24 cellular contexts compared by ENCODE assay signal in the genomic region with DNA sequence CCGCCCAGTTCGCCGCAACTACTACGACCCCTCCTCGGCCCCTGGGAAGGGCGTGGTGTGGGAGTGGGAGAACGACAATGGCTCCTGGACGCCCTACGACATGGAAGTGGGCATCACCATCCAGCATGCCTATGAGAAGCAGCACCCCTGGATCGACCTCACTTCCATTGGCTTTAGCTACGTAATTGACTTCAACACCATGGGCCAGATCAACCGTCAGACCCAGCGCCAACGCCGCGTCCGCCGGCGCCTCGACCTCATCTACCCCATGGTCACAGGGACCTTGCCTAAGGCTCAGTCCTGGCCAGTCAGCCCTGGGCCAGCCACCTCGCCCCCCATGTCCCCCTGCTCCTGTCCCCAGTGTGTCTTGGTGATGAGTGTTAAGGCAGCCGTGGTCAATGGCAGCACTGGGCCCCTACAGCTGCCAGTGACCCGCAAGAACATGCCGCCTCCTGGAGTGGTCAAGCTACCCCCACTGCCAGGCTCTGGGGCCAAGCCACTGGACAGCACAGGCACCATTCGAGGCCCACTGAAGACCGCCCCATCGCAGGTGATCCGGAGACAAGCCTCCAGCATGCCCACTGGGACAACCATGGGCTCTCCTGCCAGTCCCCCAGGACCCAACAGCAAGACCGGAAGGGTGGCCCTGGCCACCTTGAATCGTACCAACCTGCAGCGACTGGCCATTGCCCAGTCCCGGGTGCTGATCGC. TPM values are rescaled to one million over a fixed set of nuclear protein-coding genes. Genes with fewer than 3 reads are reported as not detected.
DNase-seq lines count a peak whose midpoint lies in the region; ATAC-seq, FAIRE-seq and TF ChIP-seq lines count a peak whose summit lies in the region.
"Had no signal": no experiment of that assay in that cellular context is flagged by ENCODE, and none has a peak within 500 bp of the region (broad histone marks: within the 10 kb centered on the region; RNA-seq: fewer than 3 reads in every experiment).

No MANE protein-coding gene starts in this region.

- H3K9me3 ChIP-seq in T-helper 17 cell (ENCODE audit: control insufficient read depth, low read length, poor library complexity, severe bottlenecking) (no peaks in the 10 kb centered on the region), H1 (ENCODE audit: insufficient read depth in 2 of 2, low read depth in 1 of 2, low read length in 1 of 2) (no peaks in the 10 kb centered on the region), neuronal stem cell (replicated peaks in 1 of 2; ENCODE audit: control insufficient read depth in 2 of 2, insufficient read depth in 1 of 2, low read depth in 1 of 2, low read length in 2 of 2) (peaks cover 0 to 28% of the 10 kb centered on the region in 2 donors), stomach (no peaks in the 10 kb centered on the region)
- H3K9me3 ChIP-seq: A549 had no signal

- TF ChIP-seq EP300 in H1 (IDR thresholded peaks at IDR 0.05; ENCODE audit: borderline replicate concordance in 1 of 2, low read depth in 2 of 2, low read length in 2 of 2) (no peak), stomach (IDR thresholded peaks at IDR 0.05) (no peak)

- DNase-seq in T-helper 17 cell (no peak), H1 (ENCODE audit: low read depth in 1 of 2, low spot score in 2 of 2) (peak in 1 of 2 experiments; percentile 50), neuronal stem cell (ENCODE audit: low spot score) (no peak), stomach (no peak), superior temporal gyrus (ENCODE audit: extremely low spot score) (no peak)
- no peak for DNase-seq in T-helper 2 cell treated with Interferon-gamma antibody and Interleukin-4, amounts not matched to agents 5 μg/mL and 100 μg/mL, for 36 hours (ENCODE audit: low spot score)
- DNase-seq in stimulated activated naive B cell treated with anti-CD40 and anti-IgM and Interleukin-4, amounts not matched to agents 10 μg/mL and 1 μg/mL and 100 μg/mL, for 72 hours, result no peak
- DNase-seq: AML-193, DMS153, DMS79, GDM1 had no signal

- no peaks in the 10 kb centered on the region for H3K23me2 ChIP-seq in H1 (ENCODE audit: low read depth, low read length)

- H3K27ac ChIP-seq in H1 (ENCODE audit: low read depth, low read length) (no peak overlapping the region), neuronal stem cell (replicated peaks; ENCODE audit: low read length) (no peak overlapping the region), stomach (peak overlapping the region in 3 of 5 donors; percentile 3 to 65 (median 5))
- H3K27ac ChIP-seq: 22Rv1, A549, C4-2B, HL-60 had no signal

- FAIRE-seq in H1 (lab: Jason Lieb, UNC), result no peak
- FAIRE-seq: A549, D721Med had no signal

- no peak overlapping the region for H2BK12ac ChIP-seq in H1 (ENCODE audit: low read depth, low read length)
- peak overlapping the region; percentile 9 for H2BK12ac ChIP-seq in neuronal stem cell (ENCODE audit: low read length)

- peaks cover 0 to 11% (median 2%) of the 10 kb centered on the region in 4 experiments; a peak in 4 of 8 replicates for H3K36me3 ChIP-seq in H1 (ENCODE audit: control insufficient read depth in 2 of 4, insufficient read depth in 4 of 4, low read length in 3 of 4)
- H3K36me3 ChIP-seq in neuronal stem cell (replicated peaks in 1 of 2; ENCODE audit: control insufficient read depth in 2 of 2, insufficient read depth in 2 of 2, low read length in 2 of 2), result peaks cover 41 to 71% of the 10 kb centered on the region in 2 donors
- H3K36me3 ChIP-seq in stomach, result peaks cover 7 to 26% (median 16%) of the 10 kb centered on the region in 4 donors

- H3K23ac ChIP-seq in H1 (ENCODE audit: insufficient read length) (no peak overlapping the region), neuronal stem cell (ENCODE audit: low read depth, low read length, poor library complexity) (peak overlapping the region; percentile 71)

- no peak overlapping the region for H3K4ac ChIP-seq in H1 (replicated peaks; ENCODE audit: insufficient read length, low read depth, low read length)
- no peak overlapping the region for H3K4ac ChIP-seq in neuronal stem cell (ENCODE audit: low read length)

- CTCF ChIA-PET in H1 (lab: Charles Lee; ENCODE audit: partially characterized antibody), result interaction anchor here (0.6 to 9.5 kb wide), 20 partner anchors 10 to 338 kb away, joined by 3 to 201 read pairs (median 4); partner anchors contain the start of gene DTX4

- H2AFZ ChIP-seq in H1 (ENCODE audit: low read length) (no peak overlapping the region), neuronal stem cell (ENCODE audit: low read length) (no peak overlapping the region)

- H3K4me2 ChIP-seq in H1 (ENCODE audit: insufficient read depth in 1 of 2, low read depth in 2 of 2, low read length in 2 of 2) (no peak overlapping the region), neuronal stem cell (ENCODE audit: insufficient read depth, low read length, poor library complexity, severe bottlenecking) (no peak overlapping the region)
- H3K4me2 ChIP-seq: A549 had no signal

- no peak overlapping the region for H4K91ac ChIP-seq in H1 (replicated peaks; ENCODE audit: insufficient read length, low read length)
- no peak overlapping the region for H4K91ac ChIP-seq in neuronal stem cell (ENCODE audit: low read depth, low read length, poor library complexity)

- H3K4me1 ChIP-seq in H1 (replicated peaks in 1 of 4; ENCODE audit: control insufficient read depth in 3 of 4, insufficient read depth in 4 of 4, low read length in 3 of 4) (peaks cover 0 to 12% (median 5%) of the 10 kb centered on the region in 4 experiments; a peak in 3 of 7 replicates), neuronal stem cell (ENCODE audit: control insufficient read depth in 2 of 2, insufficient read depth in 1 of 2, low read depth in 1 of 2, low read length in 2 of 2) (peaks cover 47 to 50% of the 10 kb centered on the region in 2 donors), stomach (peaks cover 35 to 59% (median 47%) of the 10 kb centered on the region in 4 donors)
- H3K4me1 ChIP-seq: HAP-1 had no signal

- no peak overlapping the region; the same call in 1 of the 2 replicates for H4K8ac ChIP-seq in H1 (ENCODE audit: extremely low read depth, insufficient read depth, low read length)
- peak overlapping the region; percentile 7 for H4K8ac ChIP-seq in neuronal stem cell (ENCODE audit: low read depth, low read length)

- H2BK120ac ChIP-seq in H1 (replicated peaks; ENCODE audit: low read depth, low read length) (no peak overlapping the region), neuronal stem cell (ENCODE audit: low read depth, low read length) (no peak overlapping the region)

- H3K27me3 ChIP-seq in H1 (replicated peaks in 1 of 4; ENCODE audit: control insufficient read depth in 3 of 4, extremely low read depth in 1 of 4, insufficient read depth in 3 of 4, low read length in 3 of 4) (no peaks in the 10 kb centered on the region), neuronal stem cell (ENCODE audit: control insufficient read depth in 3 of 3, insufficient read depth in 3 of 3, low read depth in 1 of 3, low read length in 3 of 3) (no peaks in the 10 kb centered on the region), stomach (no peaks in the 10 kb centered on the region)

- TF ChIP-seq CTCF in H1 (IDR thresholded peaks at IDR 0.05; ENCODE audit: control extremely low read depth in 1 of 3, insufficient read depth in 1 of 3, low read depth in 1 of 3, low read length in 3 of 3), result no peak
- no peak for TF ChIP-seq CTCF in stomach (IDR thresholded peaks at IDR 0.05)

- POLR2A ChIA-PET in H1 (lab: Charles Lee; ENCODE audit: partially characterized antibody), result interaction anchor here (1.0 to 9.4 kb wide), 2 partner anchors 9 to 10 kb away, joined by 3 to 79 read pairs; partner anchors contain the start of gene DTX4

- intact Hi-C loops in stomach (cut with DNase I; ENCODE audit: low total_unique reads), result no loop called here

- H3K4me3 ChIP-seq in H1 (ENCODE audit: extremely low read depth in 1 of 4, insufficient read depth in 2 of 4, low read depth in 3 of 4, low read length in 4 of 4), result no peak overlapping the region
- H3K4me3 ChIP-seq in neuronal stem cell (ENCODE audit: low read length in 2 of 2), result no peak overlapping the region
- H3K4me3 ChIP-seq in stomach, result no peak overlapping the region
- H3K4me3 ChIP-seq: A549, HAP-1 had no signal

- H3K4me3 Mint-ChIP-seq in T-helper 17 cell, result no peak overlapping the region
- H3K4me3 Mint-ChIP-seq in T-helper 2 cell treated with Interferon-gamma antibody and Interleukin-4, amounts not matched to agents 5 μg/mL and 100 μg/mL, for 36 hours, result no peak overlapping the region
- H3K4me3 Mint-ChIP-seq in stimulated activated naive B cell treated with anti-CD40 and anti-IgM and Interleukin-4, amounts not matched to agents 10 μg/mL and 1 μg/mL and 100 μg/mL, for 72 hours, result no peak overlapping the region
- H3K4me3 Mint-ChIP-seq: CD4-positive, alpha-beta T cell had no signal

- peaks cover 5% of the 10 kb centered on the region for H3K4me1 Mint-ChIP-seq in T-helper 17 cell
- no peaks in the 10 kb centered on the region for H3K4me1 Mint-ChIP-seq in T-helper 2 cell treated with Interferon-gamma antibody and Interleukin-4, amounts not matched to agents 5 μg/mL and 100 μg/mL, for 36 hours (ENCODE audit: low read depth)
- peaks cover 21 to 24% of the 10 kb centered on the region in 2 donors for H3K4me1 Mint-ChIP-seq in stimulated activated naive B cell treated with anti-CD40 and anti-IgM and Interleukin-4, amounts not matched to agents 10 μg/mL and 1 μg/mL and 100 μg/mL, for 72 hours

- no peak for ATAC-seq in T-helper 17 cell
- no peak for ATAC-seq in stimulated activated naive B cell treated with anti-CD40 and anti-IgM and Interleukin-4, amounts not matched to agents 10 μg/mL and 1 μg/mL and 100 μg/mL, for 72 hours (replicated peaks)
- ATAC-seq in GM21619 (IDR thresholded peaks at IDR 0.05; ENCODE audit: unreplicated experiment), result no peak

- H3K79me1 ChIP-seq in H1 (ENCODE audit: low read depth, low read length) (peaks cover 6% of the 10 kb centered on the region; the same call in 1 of the 2 replicates), neuronal stem cell (ENCODE audit: low read depth, low read length) (peaks cover 14% of the 10 kb centered on the region)

- no peak overlapping the region for H2BK15ac ChIP-seq in H1 (ENCODE audit: low read length)
- H2BK15ac ChIP-seq in neuronal stem cell (ENCODE audit: low read length), result peak overlapping the region; percentile 20

- peaks cover 0 to 5% of the 10 kb centered on the region in 2 experiments; a peak in 1 of 4 replicates for H3K79me2 ChIP-seq in H1 (ENCODE audit: control insufficient read depth in 1 of 2, insufficient read depth in 2 of 2, low read length in 2 of 2)

- H2BK5ac ChIP-seq in H1 (ENCODE audit: low read depth, low read length), result 0 out of 2 replicates have a peak overlapping the region, but pooled peaks have one; percentile 1
- H2BK5ac ChIP-seq in neuronal stem cell (ENCODE audit: low read length), result peak overlapping the region; percentile 26

- no peak overlapping the region for H3K14ac ChIP-seq in H1 (ENCODE audit: insufficient read length)
- peak overlapping the region; percentile 89 for H3K14ac ChIP-seq in neuronal stem cell (ENCODE audit: low read length)

- peaks cover 4% of the 10 kb centered on the region for H3K36me3 Mint-ChIP-seq in T-helper 17 cell (ENCODE audit: low read depth)
- H3K36me3 Mint-ChIP-seq in T-helper 2 cell treated with Interferon-gamma antibody and Interleukin-4, amounts not matched to agents 5 μg/mL and 100 μg/mL, for 36 hours (ENCODE audit: low read depth), result no peaks in the 10 kb centered on the region
- peaks cover 37 to 60% of the 10 kb centered on the region in 2 donors for H3K36me3 Mint-ChIP-seq in stimulated activated naive B cell treated with anti-CD40 and anti-IgM and Interleukin-4, amounts not matched to agents 10 μg/mL and 1 μg/mL and 100 μg/mL, for 72 hours

- WGBS in H1 (ENCODE audit: extremely low coverage in 1 of 2, insufficient coverage in 1 of 2, insufficient read length in 1 of 2, insufficient replicate concordance in 2 of 2, low coverage in 1 of 2, low lambda C conversion rate in 2 of 2, missing lambda C conversion rate in 1 of 2), 2 experiments, result 92% methylated on average over 33 of the region's 33 CpGs; no CpG with 5 or more reads in 1 of the 2 experiments
- no CpG with 5 or more reads among the region's 33 CpGs for WGBS in neuronal stem cell (ENCODE audit: extremely low coverage in 2 of 2, insufficient read length in 2 of 2, insufficient replicate concordance in 1 of 2), 2 donors
- WGBS in stomach, 5 donors, result 92 to 95% (median 93%) methylated on average over 31 to 33 of the region's 33 CpGs

- H3K9me3 Mint-ChIP-seq in T-helper 2 cell treated with Interferon-gamma antibody and Interleukin-4, amounts not matched to agents 5 μg/mL and 100 μg/mL, for 36 hours, result no peaks in the 10 kb centered on the region
- peaks cover 8 to 11% of the 10 kb centered on the region in 2 donors for H3K9me3 Mint-ChIP-seq in stimulated activated naive B cell treated with anti-CD40 and anti-IgM and Interleukin-4, amounts not matched to agents 10 μg/mL and 1 μg/mL and 100 μg/mL, for 72 hours
- H3K9me3 Mint-ChIP-seq: CD4-positive, alpha-beta T cell had no signal

- no peak overlapping the region for H2BK20ac ChIP-seq in H1 (ENCODE audit: low read length)

- H3K27ac Mint-ChIP-seq in T-helper 17 cell, result peak overlapping the region; percentile 41
- no peak overlapping the region for H3K27ac Mint-ChIP-seq in T-helper 2 cell treated with Interferon-gamma antibody and Interleukin-4, amounts not matched to agents 5 μg/mL and 100 μg/mL, for 36 hours
- H3K27ac Mint-ChIP-seq in stimulated activated naive B cell treated with anti-CD40 and anti-IgM and Interleukin-4, amounts not matched to agents 10 μg/mL and 1 μg/mL and 100 μg/mL, for 72 hours, result no peak overlapping the region
- H3K27ac Mint-ChIP-seq: CD4-positive, alpha-beta T cell had no signal

- H3K18ac ChIP-seq in H1 (ENCODE audit: extremely low read depth, low read length) (no peak overlapping the region), neuronal stem cell (ENCODE audit: low read length) (peak overlapping the region; percentile 77)

- H2AK5ac ChIP-seq in H1 (ENCODE audit: low read depth, low read length) (no peak overlapping the region), neuronal stem cell (ENCODE audit: low read depth, low read length) (peak overlapping the region; percentile 11)

- TF ChIP-seq RAD21 in H1 (IDR thresholded peaks at IDR 0.05 in 1 of 2, conservative IDR thresholded peaks at IDR 0.05 in 1 of 2; ENCODE audit: low read depth in 2 of 2, low read length in 2 of 2), result no peak

- H4K20me1 ChIP-seq in H1 (replicated peaks in 1 of 2; ENCODE audit: control insufficient read depth in 1 of 2, insufficient read depth in 2 of 2, low read length in 2 of 2), result peaks cover 2 to 3% of the 10 kb centered on the region in 2 experiments

- H3K9ac ChIP-seq in H1 (replicated peaks in 1 of 4; ENCODE audit: extremely low read depth in 1 of 4, low read depth in 3 of 4, low read length in 3 of 4), result no peak overlapping the region; a peak in 1 of 7 replicates
- H3K9ac ChIP-seq in neuronal stem cell (ENCODE audit: low read depth, low read length, poor library complexity), result no peak overlapping the region

- H3K56ac ChIP-seq in H1 (replicated peaks; ENCODE audit: insufficient read length, low read depth, low read length), result no peak overlapping the region

- no peak for TF ChIP-seq POLR2A in H1 (IDR thresholded peaks at IDR 0.05; ENCODE audit: control extremely low read depth in 1 of 2, low read depth in 2 of 2, low read length in 2 of 2)
- no peak for TF ChIP-seq POLR2A in stomach (IDR thresholded peaks at IDR 0.05)

- H3K27me3 Mint-ChIP-seq in T-helper 17 cell, result peaks cover 5% of the 10 kb centered on the region
- peaks cover 13% of the 10 kb centered on the region for H3K27me3 Mint-ChIP-seq in T-helper 2 cell treated with Interferon-gamma antibody and Interleukin-4, amounts not matched to agents 5 μg/mL and 100 μg/mL, for 36 hours (ENCODE audit: low read depth)
- H3K27me3 Mint-ChIP-seq in stimulated activated naive B cell treated with anti-CD40 and anti-IgM and Interleukin-4, amounts not matched to agents 10 μg/mL and 1 μg/mL and 100 μg/mL, for 72 hours, result no peaks in the 10 kb centered on the region
- H3K27me3 Mint-ChIP-seq: CD4-positive, alpha-beta T cell had no signal

- H4K5ac ChIP-seq in H1 (ENCODE audit: insufficient read length, low read depth, low read length), result no peak overlapping the region

RNA-seq across cellular contexts. Expression of gene DTX4, which starts 10.0 kb away (rescaled TPM):
- 1 to 10 TPM; 1.1 to 1.4 TPM for total RNA-seq in T-helper 17 cell
- 18.8 and 20.0 TPM in 2 replicates for total RNA-seq in H1 (2021; fragmentation: NEBNext Ultra II Directional; extraction: Animal tissue kit (Norgen Biotek cat#: 25700))
- 5.1 and 13.0 TPM in 2 replicates for polyA plus RNA-seq in H1 (2011; rRNA removed)
- polyA plus RNA-seq in H1 (2011; cell fraction: cytosol; rRNA removed), result 5.0 TPM
- polyA plus RNA-seq in H1 (2011; cell fraction: nucleus; rRNA removed), result 16.5 TPM
- polyA plus RNA-seq in H1 (2012, experiment 1 of 2), result 13.9 to 17.3 TPM (median 16.1 TPM) in 4 replicates
- 19.0 TPM for polyA plus RNA-seq in H1 (2012, experiment 2 of 2)
- polyA plus RNA-seq in H1 (2013, experiment 1 of 2), result 9.8 TPM
- 9.2 TPM for polyA plus RNA-seq in H1 (2013, experiment 2 of 2)
- polyA minus RNA-seq in H1 (2011; rRNA and poly(A)+ RNA removed), result 11.0 and 13.6 TPM in 2 replicates
- polyA minus RNA-seq in H1 (2011; cell fraction: cytosol; rRNA and poly(A)+ RNA removed), result 16.3 TPM
- polyA minus RNA-seq in H1 (2011; cell fraction: nucleus; rRNA and poly(A)+ RNA removed), result 19.6 TPM
- 84.4 TPM for polyA plus RNA-seq in neuronal stem cell (2013, experiment 1 of 2)
- polyA plus RNA-seq in neuronal stem cell (2013, experiment 2 of 2), result 84.6 TPM
- 10 to 100 TPM; 16.8 to 58.0 (median 38.6) TPM for total RNA-seq in stomach
- polyA plus RNA-seq in stomach, result 10 to 100 TPM in 2 of 3 donors, 1 to 10 TPM in 1; 5.4 to 15.0 (median 13.5) TPM
- total RNA-seq: Daoy had no signal

RNA-seq across cellular contexts. Expression of gene MPEG1, which starts 30.8 kb away (rescaled TPM):
- total RNA-seq in T-helper 17 cell, result 10 to 100 TPM in 1 of 2 donors, 1 to 10 TPM in 1; 5.4 to 12.0 TPM
- not detected in 2 replicates for total RNA-seq in H1 (2021; fragmentation: NEBNext Ultra II Directional; extraction: Animal tissue kit (Norgen Biotek cat#: 25700))
- polyA plus RNA-seq in H1 (2011; rRNA removed), result not detected in 2 replicates
- not detected for polyA plus RNA-seq in H1 (2011; cell fraction: cytosol; rRNA removed)
- not detected for polyA plus RNA-seq in H1 (2011; cell fraction: nucleus; rRNA removed)
- polyA plus RNA-seq in H1 (2012, experiment 1 of 2), result not detected in 4 replicates
- polyA plus RNA-seq in H1 (2012, experiment 2 of 2), result not detected
- polyA plus RNA-seq in H1 (2013, experiment 1 of 2), result not detected
- polyA plus RNA-seq in H1 (2013, experiment 2 of 2), result not detected
- polyA minus RNA-seq in H1 (2011; rRNA and poly(A)+ RNA removed), result not detected in 2 replicates
- polyA minus RNA-seq in H1 (2011; cell fraction: cytosol; rRNA and poly(A)+ RNA removed), result not detected
- not detected for polyA minus RNA-seq in H1 (2011; cell fraction: nucleus; rRNA and poly(A)+ RNA removed)
- polyA plus RNA-seq in neuronal stem cell (2013, experiment 1 of 2), result not detected
- polyA plus RNA-seq in neuronal stem cell (2013, experiment 2 of 2), result not detected
- total RNA-seq in stomach, result 10 to 100 TPM in 3 of 5 donors, 1 to 10 TPM in 1, not detected in 1; 5.3 to 18.4 (median 16.1) TPM
- polyA plus RNA-seq in stomach, result 1 to 10 TPM; 1.4 to 5.2 (median 5.0) TPM
- total RNA-seq: Caco-2, Daoy, H4, HT1080 had no signal
- polyA plus RNA-seq: A549, BJ had no signal

RNA-seq across cellular contexts. Expression of gene FAM111A, which starts 39.2 kb away (rescaled TPM):
- total RNA-seq in T-helper 17 cell, result 10 to 100 TPM; 60.5 to 63.6 TPM
- total RNA-seq in H1 (2021; fragmentation: NEBNext Ultra II Directional; extraction: Animal tissue kit (Norgen Biotek cat#: 25700)), result 29.9 and 31.1 TPM in 2 replicates
- 7.4 and 10.2 TPM in 2 replicates for polyA plus RNA-seq in H1 (2011; rRNA removed)
- polyA plus RNA-seq in H1 (2011; cell fraction: cytosol; rRNA removed), result 15.8 TPM
- 10.5 TPM for polyA plus RNA-seq in H1 (2011; cell fraction: nucleus; rRNA removed)
- 13.8 to 25.1 TPM (median 16.9 TPM) in 4 replicates for polyA plus RNA-seq in H1 (2012, experiment 1 of 2)
- polyA plus RNA-seq in H1 (2012, experiment 2 of 2), result 1.7 TPM
- 29.3 TPM for polyA plus RNA-seq in H1 (2013, experiment 1 of 2)
- polyA plus RNA-seq in H1 (2013, experiment 2 of 2), result 30.3 TPM
- polyA minus RNA-seq in H1 (2011; rRNA and poly(A)+ RNA removed), result 12.3 and 17.5 TPM in 2 replicates
- 7.4 TPM for polyA minus RNA-seq in H1 (2011; cell fraction: cytosol; rRNA and poly(A)+ RNA removed)
- polyA minus RNA-seq in H1 (2011; cell fraction: nucleus; rRNA and poly(A)+ RNA removed), result 21.1 TPM
- polyA plus RNA-seq in neuronal stem cell (2013, experiment 1 of 2), result 16.9 TPM
- polyA plus RNA-seq in neuronal stem cell (2013, experiment 2 of 2), result 17.1 TPM
- total RNA-seq in stomach, result 10 to 100 TPM; 13.6 to 78.2 (median 41.5) TPM
- polyA plus RNA-seq in stomach, result 10 to 100 TPM in 1 of 3 donors, 1 to 10 TPM in 2; 8.9 to 20.7 (median 9.7) TPM

Comparison
In these comparisons a context has a peak if more than half of its experiments do, and no peak if none do; other contexts are left out.
1. H3K27ac ChIP-seq: peak in stomach (3 of 5); none in H1 (single experiment) and neuronal stem cell (single experiment).